30 cellular contexts compared by ENCODE assay signal in the genomic region with DNA sequence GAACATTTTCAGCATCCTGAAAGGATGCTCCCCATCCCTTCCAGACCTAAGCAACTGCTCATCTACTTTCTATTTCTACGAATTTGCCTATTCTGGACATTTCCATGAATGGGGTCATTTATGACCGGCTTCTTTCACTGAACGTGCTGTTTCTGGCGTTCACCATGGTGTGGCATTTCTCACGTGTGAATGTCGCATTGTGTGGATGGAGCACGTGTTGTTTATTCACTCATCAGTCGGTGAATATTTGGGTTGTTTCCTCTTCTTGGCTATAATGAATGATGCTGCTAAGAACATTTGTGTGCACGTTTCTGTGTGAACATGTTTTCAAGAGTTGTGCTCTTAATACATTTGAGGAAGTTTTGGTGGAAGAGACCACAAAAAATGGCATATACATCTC.
"Had no signal": no experiment of that assay in that cellular context is flagged by ENCODE, and none has a peak within 500 bp of the region (broad histone marks: within the 10 kb centered on the region; RNA-seq: fewer than 3 reads in every experiment).

No MANE protein-coding gene starts in this region.

- H3K9me3 ChIP-seq: adrenal gland, body of pancreas, breast epithelium, esophagus muscularis mucosa, gastrocnemius medialis, heart left ventricle had no signal

- H3K4me3 ChIP-seq: adrenal gland, body of pancreas, breast epithelium, coronary artery, esophagus muscularis mucosa, gastrocnemius medialis, heart left ventricle had no signal

- H3K27me3 ChIP-seq: adrenal gland, body of pancreas, dorsolateral prefrontal cortex, gastrocnemius medialis had no signal

- H3K4me1 ChIP-seq: adrenal gland, body of pancreas, breast epithelium, esophagus muscularis mucosa, gastrocnemius medialis, heart left ventricle had no signal

- DNase-seq: activated B cell treated with CpG ODN at 0.5 μM for 24 hours; activated CD4-positive, alpha-beta memory T cell treated with anti-CD3 and anti-CD28 coated beads for 36 hours; activated CD4-positive, alpha-beta T cell treated with anti-CD3 and anti-CD28 coated beads for 48 hours; activated CD4-positive, alpha-beta T cell treated with anti-CD3 and anti-CD28 coated beads, Interleukin-2, amount 50 U/mL, for 1 hour; activated CD8-positive, alpha-beta memory T cell treated with anti-CD3 and anti-CD28 coated beads, Interleukin-2, amount 10 ng/mL, durations not matched to agents 7 days and 5 days; activated CD8-positive, alpha-beta memory T cell treated with anti-CD3 and anti-CD28 coated beads, Interleukin-2, amount 50 U/mL, for 4 hours; activated CD8-positive, alpha-beta T cell treated with anti-CD3 and anti-CD28 coated beads, Interleukin-2, amount 10 ng/mL, durations not matched to agents 7 days and 5 days; activated effector memory CD4-positive, alpha-beta T cell treated with anti-CD3 and anti-CD28 coated beads, Interleukin-2, amount 50 U/mL, for 16 hours; activated naive CD4-positive, alpha-beta T cell treated with anti-CD3 and anti-CD28 coated beads for 36 hours; activated naive CD8-positive, alpha-beta T cell treated with anti-CD3 and anti-CD28 coated beads for 36 hours; activated naive CD8-positive, alpha-beta T cell treated with anti-CD3 and anti-CD28 coated beads, Interleukin-2, amount 50 U/mL, for 24 hours; activated T-cell treated with anti-CD3 and anti-CD28 coated beads, Interleukin-2, amount 50 U/mL, for 1 hour; activated T-cell treated with anti-CD3 and anti-CD28 coated beads, Interleukin-2, amount 50 U/mL, for 48 hours; aorta; body of pancreas; dorsolateral prefrontal cortex; effector memory CD4-positive, alpha-beta T cell; erythroblast; gastrocnemius medialis; glutamatergic neuron; heart left ventricle; T-helper 1 cell; T-helper 17 cell; T1000; WERI-Rb-1 had no signal

- H3K36me3 ChIP-seq: adrenal gland, breast epithelium, esophagus muscularis mucosa, gastrocnemius medialis, heart left ventricle, WERI-Rb-1 had no signal

- ATAC-seq: activated CD4-positive, CD25-positive, alpha-beta regulatory T cell treated with anti-CD3 and anti-CD28 coated beads, Interleukin-2, amount 50 U/mL, for 24 hours; activated CD8-positive, alpha-beta memory T cell treated with anti-CD3 and anti-CD28 coated beads, Interleukin-2, amount 10 ng/mL, durations not matched to agents 7 days and 5 days; activated CD8-positive, alpha-beta T cell treated with anti-CD3 and anti-CD28 coated beads, Interleukin-2, amount 10 ng/mL, durations not matched to agents 7 days and 5 days; activated naive CD8-positive, alpha-beta T cell treated with anti-CD3 and anti-CD28 coated beads, Interleukin-2, amount 50 U/mL, for 24 hours; body of pancreas; gastrocnemius medialis; heart left ventricle; T-helper 17 cell had no signal

- H3K27ac ChIP-seq: adrenal gland, body of pancreas, breast epithelium, coronary artery, dorsolateral prefrontal cortex, esophagus muscularis mucosa, gastrocnemius medialis, heart left ventricle, WERI-Rb-1 had no signal
